Comparison of ENCODE assay signal across 12 cellular contexts in the genomic region with DNA sequence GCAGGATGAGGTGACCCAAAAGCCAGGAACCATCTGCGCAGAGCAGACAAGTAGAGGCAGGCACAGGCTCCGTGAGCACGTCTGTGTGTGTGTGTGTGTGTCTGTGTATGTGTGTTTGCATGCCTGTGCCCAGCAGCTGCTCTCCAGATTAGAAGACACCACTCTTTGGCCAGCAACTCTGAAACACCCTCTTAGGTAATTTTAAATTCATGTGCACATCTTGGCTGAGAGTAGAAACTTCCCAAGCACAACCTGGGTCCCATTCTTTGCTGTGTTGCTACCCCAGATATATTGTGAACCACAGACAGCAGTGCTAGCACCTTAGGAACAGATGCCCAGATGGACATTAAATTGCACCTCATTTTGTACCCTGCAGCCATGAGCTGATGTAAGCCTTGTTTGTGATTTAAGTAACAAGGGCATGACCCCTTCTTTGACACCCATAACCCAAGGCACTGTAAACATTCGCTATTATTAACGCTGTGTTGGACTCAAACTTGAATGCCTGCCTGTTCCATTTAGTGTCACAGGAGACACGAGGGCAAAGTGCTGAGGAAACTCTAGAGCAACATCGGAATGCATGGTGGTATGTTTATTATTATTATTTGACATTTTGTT. TPM values are rescaled to one million over a fixed set of nuclear protein-coding genes. Genes with fewer than 3 reads are reported as not detected.
A peak's percentile ranks its signal among the peaks of the same experiment; 100 is the strongest.
DNase-seq lines count a peak whose midpoint lies in the region; FAIRE-seq and TF ChIP-seq lines count a peak whose summit lies in the region.
"Had no signal": no experiment of that assay in that cellular context is flagged by ENCODE, and none has a peak within 500 bp of the region (broad histone marks: within the 10 kb centered on the region; RNA-seq: fewer than 3 reads in every experiment).

A gene (minus strand): TSS at position 89 of the 618 bp plus-strand sequence.

- H3K4me2 ChIP-seq in endothelial cell of umbilical vein (ENCODE audit: insufficient read depth, low read length) (no peak within 1 kb of the TSS), mesenchymal stem cell (ENCODE audit: low read length, poor library complexity, severe bottlenecking) (no peak within 1 kb of the TSS)

- BruUV-seq in endothelial cell of umbilical vein (replicated peaks; lab: Mats Ljungman, UMichigan) = no TSS peak

- TF ChIP-seq POLR2A in endothelial cell of umbilical vein (IDR thresholded peaks at IDR 0.05; ENCODE audit: low read depth, low read length) (no peak), testis (IDR thresholded peaks at IDR 0.05) (no peak)

- H3K79me1 ChIP-seq in mesenchymal stem cell (replicated peaks; ENCODE audit: low read length, poor library complexity, severe bottlenecking) = no peaks in the 10 kb centered on the region

- H3K9me1 ChIP-seq in endothelial cell of umbilical vein (replicated peaks; ENCODE audit: control insufficient read depth, extremely low read depth, insufficient read depth, low read length) = no peaks in the 10 kb centered on the region

- H3K4me1 ChIP-seq in endothelial cell of umbilical vein (ENCODE audit: control insufficient read depth, extremely low read depth, insufficient read depth, low read length) (no peaks in the 10 kb centered on the region), mesenchymal stem cell (ENCODE audit: control insufficient read depth, insufficient read depth, low read depth, low read length) (no peaks in the 10 kb centered on the region), testis (no peaks in the 10 kb centered on the region)

- no peak within 1 kb of the TSS for H4K91ac ChIP-seq in mesenchymal stem cell (ENCODE audit: low read length)

- H3K4me3 ChIP-seq in endothelial cell of umbilical vein (replicated peaks in 1 of 3; ENCODE audit: insufficient read depth in 1 of 3, low read depth in 1 of 3, low read length in 3 of 3) (no peak within 1 kb of the TSS), mesenchymal stem cell (ENCODE audit: insufficient read depth in 1 of 2, low read depth in 1 of 2, low read length in 2 of 2) (no peak within 1 kb of the TSS), testis (no peak within 1 kb of the TSS)

- CTCF ChIA-PET in endothelial cell of umbilical vein (lab: Charles Lee) = interaction anchor here (0.7 to 1.2 kb wide), 3 partner anchors 12 to 283 kb away, joined by 3 to 4 read pairs (median 3); no protein-coding TSS in a partner anchor

- no peaks in the 10 kb centered on the region for H4K20me1 ChIP-seq in endothelial cell of umbilical vein (replicated peaks; ENCODE audit: control insufficient read depth, extremely low read depth, insufficient read depth, low read length)

- H3K27ac ChIP-seq in endothelial cell of umbilical vein (ENCODE audit: insufficient read depth, low read depth, low read length) (no peak within 1 kb of the TSS), mesenchymal stem cell (ENCODE audit: low read length, poor library complexity, severe bottlenecking) (no peak within 1 kb of the TSS), testis (no peak within 1 kb of the TSS)
- H3K27ac ChIP-seq: brain microvascular endothelial cell had no signal

- H2BK12ac ChIP-seq in mesenchymal stem cell (ENCODE audit: low read length in 2 of 2) = no peak within 1 kb of the TSS

- no peak within 1 kb of the TSS for H2AK5ac ChIP-seq in mesenchymal stem cell (ENCODE audit: low read length, severe bottlenecking)

- POLR2A ChIA-PET in endothelial cell of umbilical vein (lab: Charles Lee) = no interaction called here

- H2AFZ ChIP-seq in endothelial cell of umbilical vein (ENCODE audit: low read depth, low read length) = no peak within 1 kb of the TSS
- no peak within 1 kb of the TSS for H2AFZ ChIP-seq in mesenchymal stem cell (ENCODE audit: low read depth, low read length)

- no peaks in the 10 kb centered on the region for H3K36me3 ChIP-seq in endothelial cell of umbilical vein (ENCODE audit: control insufficient read depth in 2 of 2, extremely low read depth in 1 of 2, insufficient read depth in 2 of 2, low read length in 2 of 2)
- H3K36me3 ChIP-seq in mesenchymal stem cell (ENCODE audit: control insufficient read depth in 1 of 2, insufficient read depth in 2 of 2, low read depth in 1 of 2, low read length in 2 of 2) = no peaks in the 10 kb centered on the region
- no peaks in the 10 kb centered on the region for H3K36me3 ChIP-seq in testis (ENCODE audit: low read depth, missing control alignments)
- H3K36me3 ChIP-seq: brain microvascular endothelial cell had no signal

- H3K9me3 ChIP-seq in endothelial cell of umbilical vein (replicated peaks; ENCODE audit: control insufficient read depth, insufficient read depth, low read length) (no peaks in the 10 kb centered on the region), mesenchymal stem cell (ENCODE audit: control insufficient read depth, low read length) (no peaks in the 10 kb centered on the region), testis (no peaks in the 10 kb centered on the region)

- H3K18ac ChIP-seq in mesenchymal stem cell (ENCODE audit: low read depth in 1 of 2, low read length in 2 of 2) = no peak within 1 kb of the TSS

- no peak for FAIRE-seq in endothelial cell of umbilical vein (lab: Jason Lieb, UNC)

- intact Hi-C loops in endothelial cell of umbilical vein (cut with micrococcal nuclease) = no loop called here
- intact Hi-C loops in testis (cut with DNase I; ENCODE audit: low total_unique reads) = no loop called here

- H3K23ac ChIP-seq in mesenchymal stem cell (ENCODE audit: low read length in 2 of 2) = no peak within 1 kb of the TSS

- H2BK5ac ChIP-seq in mesenchymal stem cell (ENCODE audit: low read depth, low read length, poor library complexity, severe bottlenecking) = no peak within 1 kb of the TSS

- DNase-seq in HuH-7 (ENCODE audit: low spot score) (peak; percentile 19), endothelial cell of umbilical vein (ENCODE audit: low read depth, low spot score) (no peak), mesenchymal stem cell (no peak), testis (no peak), SIG-M5 (lab: John Stamatoyannopoulos, UW) (no peak), NCI-H524 treated with DMSO at 0.1 percent for 48 hours (lab: John Stamatoyannopoulos, UW) (no peak)
- DNase-seq in effector CD8-positive, alpha-beta T cell (lab: John Stamatoyannopoulos, UW) = no peak
- no peak for DNase-seq in stimulated activated CD8-positive, alpha-beta memory T cell treated with anti-CD3 and anti-CD28 coated beads, Interleukin-4, amount 100 ng/mL, for 48 hours
- DNase-seq: activated T-cell treated with anti-CD3 and anti-CD28 coated beads, Interleukin-2, amount 50 U/mL, for 4 hours; brain microvascular endothelial cell; CD8-positive, alpha-beta T cell; NCI-H187 had no signal

- H3K9ac ChIP-seq in endothelial cell of umbilical vein (replicated peaks; ENCODE audit: extremely low read depth, insufficient read depth, low read length) (no peak within 1 kb of the TSS), mesenchymal stem cell (ENCODE audit: low read length) (no peak within 1 kb of the TSS)

- no peak within 1 kb of the TSS for H2BK15ac ChIP-seq in mesenchymal stem cell (ENCODE audit: low read depth, poor library complexity, severe bottlenecking)

- no peaks in the 10 kb centered on the region for H3K27me3 ChIP-seq in endothelial cell of umbilical vein (ENCODE audit: control insufficient read depth in 2 of 2, insufficient read depth in 2 of 2, low read length in 2 of 2)
- H3K27me3 ChIP-seq in mesenchymal stem cell (ENCODE audit: control insufficient read depth in 1 of 2, insufficient read depth in 1 of 2, low read length in 2 of 2) = no peaks in the 10 kb centered on the region
- H3K27me3 ChIP-seq in testis = no peaks in the 10 kb centered on the region
- H3K27me3 ChIP-seq: brain microvascular endothelial cell had no signal

- H2BK120ac ChIP-seq in mesenchymal stem cell (ENCODE audit: low read depth, low read length) = no peak within 1 kb of the TSS

- peak within 1 kb of the TSS; percentile 10 for H4K8ac ChIP-seq in mesenchymal stem cell (ENCODE audit: low read length)

- WGBS in mesenchymal stem cell = 66% methylated on average over 5 of the region's 7 CpGs
- 91 to 92% methylated on average over 4 to 7 of the region's 7 CpGs for WGBS in testis, 2 donors

- peak within 1 kb of the TSS in 1 of 2 experiments; percentile 49 for H3K4ac ChIP-seq in mesenchymal stem cell (ENCODE audit: low read depth in 1 of 2, low read length in 2 of 2)

- no peak for TF ChIP-seq CTCF in endothelial cell of umbilical vein (IDR thresholded peaks at IDR 0.05; ENCODE audit: extremely low read depth in 1 of 2, insufficient read depth in 1 of 2, low read depth in 1 of 2, low read length in 2 of 2)
- no peak for TF ChIP-seq CTCF in testis (IDR thresholded peaks at IDR 0.05)

- dilution Hi-C loops in endothelial cell of umbilical vein (cut with MboI; ENCODE audit: extremely low pct_ligation_motif_present, low sequenced_read_pairs) = no loop called here

- H3K79me2 ChIP-seq in endothelial cell of umbilical vein (ENCODE audit: control insufficient read depth, insufficient read depth, low read length) = no peaks in the 10 kb centered on the region

- no peak within 1 kb of the TSS for H3K14ac ChIP-seq in mesenchymal stem cell (ENCODE audit: low read length in 2 of 2)

TF ChIP-seq in endothelial cell of umbilical vein, 7 proteins besides CTCF, POLR2A, EP300 and RAD21:
- TF ChIP-seq MYC (IDR thresholded peaks at IDR 0.05; ENCODE audit: low read depth, low read length) (no peak), EZH2 (IDR thresholded peaks at IDR 0.05; ENCODE audit: borderline replicate concordance, low read depth, low read length, severe bottlenecking) (no peak), JUN (IDR thresholded peaks at IDR 0.05; ENCODE audit: borderline replicate concordance, insufficient read depth, insufficient read length, low read depth) (no peak)
- TF ChIP-seq, protein P1, sequence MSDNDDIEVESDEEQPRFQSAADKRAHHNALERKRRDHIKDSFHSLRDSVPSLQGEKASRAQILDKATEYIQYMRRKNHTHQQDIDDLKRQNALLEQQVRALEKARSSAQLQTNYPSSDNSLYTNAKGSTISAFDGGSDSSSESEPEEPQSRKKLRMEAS (IDR thresholded peaks at IDR 0.05; ENCODE audit: insufficient read depth, insufficient read length) = no peak

RNA-seq across cellular contexts. Expression of the gene that starts here (rescaled TPM):
- total RNA-seq in endothelial cell of umbilical vein = 29.2 and 29.9 TPM in 2 replicates
- polyA plus RNA-seq in endothelial cell of umbilical vein = 26.0 and 36.2 TPM in 2 replicates
- polyA plus RNA-seq in endothelial cell of umbilical vein (2011; cell fraction: cytosol; rRNA removed) = 35.9 and 37.4 TPM in 2 replicates
- 38.7 and 47.3 TPM in 2 replicates for polyA plus RNA-seq in endothelial cell of umbilical vein (2011; cell fraction: nucleus; rRNA removed)
- 15.9 and 17.7 TPM in 2 replicates for polyA plus RNA-seq in endothelial cell of umbilical vein (2012)
- 48.6 and 58.4 TPM in 2 replicates for polyA minus RNA-seq in endothelial cell of umbilical vein
- not detected for polyA minus RNA-seq in endothelial cell of umbilical vein (2011; cell fraction: cytosol; rRNA and poly(A)+ RNA removed)
- polyA minus RNA-seq in endothelial cell of umbilical vein (2011; cell fraction: nucleus; rRNA and poly(A)+ RNA removed) = 49.7 and 60.6 TPM in 2 replicates
- polyA plus RNA-seq in mesenchymal stem cell (2013, experiment 1 of 2) = 200 TPM
- 198 TPM for polyA plus RNA-seq in mesenchymal stem cell (2013, experiment 2 of 2)
- total RNA-seq in testis = 10 to 100 TPM; 16.7 to 20.1 TPM
- polyA plus RNA-seq in testis (ENCODE audit: insufficient read depth, low read depth, low replicate concordance) = 16.5 TPM
